ENCODE assay signal across 1 cellular context in genomic region chr3:13648060-13648743, GRCh38.
TF ChIP-seq lines count a peak whose summit lies in the region.

No MANE protein-coding gene starts in this region.

TF ChIP-seq in K562, 482 proteins besides CTCF, POLR2A, EP300 and RAD21 (continued from another document and continues in another):
- TF ChIP-seq ZNF318 (IDR thresholded peaks at IDR 0.05; ENCODE audit: borderline replicate concordance in 1 of 2, low read depth in 1 of 2) (no peak), HNRNPUL1 (IDR thresholded peaks at IDR 0.05; ENCODE audit: low read length) (no peak), TRIM25 (IDR thresholded peaks at IDR 0.05; ENCODE audit: borderline replicate concordance) (no peak), NR3C1 (CRISPR knock-in tag; IDR thresholded peaks at IDR 0.05) (no peak), ARID4B (CRISPR knock-in tag; IDR thresholded peaks at IDR 0.05) (no peak), SMC3 (conservative IDR thresholded peaks at IDR 0.05; ENCODE audit: insufficient read depth, low read depth, low read length) (peak; percentile 100), TARDBP (IDR thresholded peaks at IDR 0.05) (peak; percentile 44; the same call in 1 of the 2 replicates), ZNF24 (IDR thresholded peaks at IDR 0.05) (peak; percentile 68), TAF9B (IDR thresholded peaks at IDR 0.05; ENCODE audit: partially characterized antibody) (no peak), MAFF (IDR thresholded peaks at IDR 0.05; ENCODE audit: low read length) (no peak), ZNF780A (CRISPR knock-in tag; IDR thresholded peaks at IDR 0.05) (no peak), CGGBP1 (CRISPR knock-in tag; IDR thresholded peaks at IDR 0.05) (no peak), MCM5 (IDR thresholded peaks at IDR 0.05; ENCODE audit: low read depth) (no peak), GTF2E2 (tag; IDR thresholded peaks at IDR 0.05) (no peak), HOMEZ (CRISPR knock-in tag; IDR thresholded peaks at IDR 0.05) (no peak), ATF2 (CRISPR knock-in tag; IDR thresholded peaks at IDR 0.05) (no peak), USF1 (CRISPR knock-in tag; IDR thresholded peaks at IDR 0.05) (no peak), NCOA4 (IDR thresholded peaks at IDR 0.05; ENCODE audit: partially characterized antibody) (no peak), NR4A1 (CRISPR knock-in tag; IDR thresholded peaks at IDR 0.05) (no peak), NR4A1 (tag; IDR thresholded peaks at IDR 0.05) (0 out of 2 replicates have a peak, but pooled peaks have one; percentile 48), ZNF644 (tag; IDR thresholded peaks at IDR 0.05; ENCODE audit: low read depth) (no peak), SRSF3 (IDR thresholded peaks at IDR 0.05; ENCODE audit: insufficient read depth, low read length) (no peak), MBD1 (CRISPR knock-in tag; IDR thresholded peaks at IDR 0.05) (no peak), NFRKB (IDR thresholded peaks at IDR 0.05; ENCODE audit: low read depth) (no peak), XRCC4 (IDR thresholded peaks at IDR 0.05; ENCODE audit: extremely low read depth, insufficient read depth, insufficient read length) (no peak), OTX1 (CRISPR knock-in tag; IDR thresholded peaks at IDR 0.05) (no peak), ESRRA (IDR thresholded peaks at IDR 0.05; ENCODE audit: borderline replicate concordance, low read depth) (peak; percentile 33; the same call in 1 of the 2 replicates), MTA3 (IDR thresholded peaks at IDR 0.05; ENCODE audit: borderline replicate concordance) (peak; percentile 30; the same call in 1 of the 2 replicates), NKRF (IDR thresholded peaks at IDR 0.05; ENCODE audit: borderline replicate concordance) (no peak), RBM22 (IDR thresholded peaks at IDR 0.05; ENCODE audit: low read depth, low read length, poor library complexity, severe bottlenecking) (no peak), BACH1 (tag; IDR thresholded peaks at IDR 0.05) (no peak), ZNF512 (tag; IDR thresholded peaks at IDR 0.05) (no peak), ZNF224 (CRISPR knock-in tag; IDR thresholded peaks at IDR 0.05) (no peak)
